ENCODE assay signal across 1 cellular context in genomic region chr2:134268265-134268664, GRCh38.
TF ChIP-seq lines count a peak whose summit lies in the region.

No MANE protein-coding gene starts in this region.

TF ChIP-seq in GM23338, 12 proteins besides CTCF, POLR2A, EP300 and RAD21 (continued from another document):
- TF ChIP-seq REST (IDR thresholded peaks at IDR 0.05; ENCODE audit: unreplicated experiment) = no peak
